Comparison of ENCODE assay signal across 31 cellular contexts in genomic region chr22:30285846-30286200, GRCh38. TPM values are rescaled to one million over a fixed set of nuclear protein-coding genes. Genes with fewer than 3 reads are reported as not detected.
"Had no signal": no experiment of that assay in that cellular context is flagged by ENCODE, and none has a peak within 500 bp of the region (broad histone marks: within the 10 kb centered on the region; RNA-seq: fewer than 3 reads in every experiment).

No MANE protein-coding gene starts in this region.

- H3K27me3 ChIP-seq: ascending aorta, cardiac muscle cell, Peyer's patch, SJCRH30 had no signal

- H3K27ac Mint-ChIP-seq: activated naive CD4-positive, alpha-beta T cell treated with anti-CD3 and anti-CD28 coated beads for 36 hours; activated naive CD8-positive, alpha-beta T cell had no signal

- H3K27me3 Mint-ChIP-seq: activated CD4-positive, alpha-beta T cell treated with anti-CD3 and anti-CD28 coated beads, Interleukin-2, amount 10 ng/mL, durations not matched to agents 24 days and 14 days; activated naive CD8-positive, alpha-beta T cell; central memory CD8-positive, alpha-beta T cell had no signal

- H3K4me3 Mint-ChIP-seq: activated CD4-positive, alpha-beta T cell treated with anti-CD3 and anti-CD28 coated beads, Interleukin-2, amount 10 ng/mL, durations not matched to agents 24 days and 14 days; activated naive CD4-positive, alpha-beta T cell treated with anti-CD3 and anti-CD28 coated beads for 36 hours; activated naive CD8-positive, alpha-beta T cell; activated T-cell treated with anti-CD3 and anti-CD28 coated beads, Interleukin-2, amount 50 U/mL, for 4 hours; central memory CD8-positive, alpha-beta T cell had no signal

- H3K4me3 ChIP-seq: ascending aorta, cardiac muscle cell, Peyer's patch, SJCRH30, SK-N-MC had no signal

- H3K9me3 ChIP-seq: ascending aorta, Peyer's patch, SJCRH30 had no signal

- ATAC-seq: activated T-cell treated with anti-CD3 and anti-CD28 coated beads, Interleukin-2, amount 50 U/mL, for 4 hours; PC-3 had no signal

- H3K27ac ChIP-seq: ascending aorta, cardiac muscle cell, Peyer's patch, SJCRH30, SK-N-MC had no signal

- H3K9me3 Mint-ChIP-seq: activated CD4-positive, alpha-beta T cell treated with anti-CD3 and anti-CD28 coated beads, Interleukin-2, amount 10 ng/mL, durations not matched to agents 24 days and 14 days; activated naive CD4-positive, alpha-beta T cell treated with anti-CD3 and anti-CD28 coated beads for 36 hours; activated T-cell treated with anti-CD3 and anti-CD28 coated beads, Interleukin-2, amount 50 U/mL, for 4 hours; activated T-helper 1 cell treated with anti-CD3 and anti-CD28 coated beads, Interleukin-12 subunit alpha, Interleukin-12 subunit beta, Interleukin-2, Interleukin-4 antibody, amounts not matched to agents 30 ng/mL and 10 ng/mL and 1 ng/mL, durations not matched to agents 14 hours and 24 hours and 36 hours; central memory CD8-positive, alpha-beta T cell; T-helper 2 cell treated with Interferon-gamma antibody and Interleukin-4, amounts not matched to agents 5 μg/mL and 100 μg/mL, for 36 hours had no signal

- DNase-seq: activated CD4-positive, alpha-beta T cell treated with anti-CD3 and anti-CD28 coated beads, Interleukin-2, amount 10 ng/mL, durations not matched to agents 24 days and 14 days; activated CD4-positive, alpha-beta T cell treated with anti-CD3 and anti-CD28 coated beads, Interleukin-2, amount 50 U/mL, for 4 hours; activated CD8-positive, alpha-beta memory T cell treated with anti-CD3 and anti-CD28 coated beads, Interleukin-2, amount 50 U/mL, for 4 hours; activated gamma-delta T cell treated with Interleukin-2 at 50 U/mL for 16 hours; activated naive CD4-positive, alpha-beta T cell treated with anti-CD3 and anti-CD28 coated beads for 36 hours; activated T-cell treated with anti-CD3 and anti-CD28 coated beads for 4 hours; activated T-cell treated with anti-CD3 and anti-CD28 coated beads, Interleukin-2, amount 50 U/mL, for 4 hours; amygdala; Kasumi-1; KBM-7; MM.1S; MV-4-11; NCI-H1092; NCI-H1436 treated with DMSO at 0.1 percent for 48 hours; NCI-H1694 treated with DMSO at 0.1 percent for 48 hours; NCI-H2029; NCI-H345; NCI-H524 treated with DMSO at 0.1 percent for 48 hours; NK-92 treated with Interleukin-12 subunit alpha and Interleukin-12 subunit beta, amount 100 ng/mL, for 24 hours; PC-3; Peyer's patch; RPMI8226; SHP77; SJCRH30 had no signal

- H3K36me3 ChIP-seq: cardiac muscle cell, Peyer's patch, SJCRH30 had no signal

RNA-seq across cellular contexts. Expression of gene OSM, which starts 19.2 kb away (rescaled TPM):
- total RNA-seq: ascending aorta, cardiac muscle cell, PC-3, Peyer's patch, SJCRH30 had no signal
- polyA plus RNA-seq: cardiac muscle cell had no signal

RNA-seq across cellular contexts. Expression of gene LIF, which starts 39.3 kb away (rescaled TPM):
- total RNA-seq: ascending aorta had no signal
